29 cellular contexts compared by ENCODE assay signal in genomic region chr2:202382684-202383083, GRCh38.
"Had no signal": no experiment of that assay in that cellular context is flagged by ENCODE, and none has a peak within 500 bp of the region (broad histone marks: within the 10 kb centered on the region; RNA-seq: fewer than 3 reads in every experiment).

No MANE protein-coding gene starts in this region.

- H3K36me3 ChIP-seq: esophagus muscularis mucosa, gastroesophageal sphincter, prostate gland, right atrium auricular region, suprapubic skin, thyroid gland had no signal

- H3K4me3 Mint-ChIP-seq: naive thymus-derived CD8-positive, alpha-beta T cell; nephron progenitor cell; stimulated activated naive CD8-positive, alpha-beta T cell treated with anti-CD3 and anti-CD28 coated beads, Interleukin-15, amount 100 ng/mL, for 72 hours; type B pancreatic cell had no signal

- H3K4me2 ChIP-seq: hepatocyte, smooth muscle cell had no signal

- DNase-seq: dermis blood vessel endothelial cell; effector memory CD4-positive, alpha-beta T cell; foreskin keratinocyte; heart left ventricle; kidney; mesenchymal stem cell; naive thymus-derived CD8-positive, alpha-beta T cell; nephron progenitor cell; nucleus accumbens; stimulated activated CD4-positive, alpha-beta T cell treated with anti-CD3 and anti-CD28 coated beads, Interleukin-12 subunit alpha, Interleukin-12 subunit beta, amount 100 ng/mL, for 4 hours; stimulated activated CD4-positive, alpha-beta T cell treated with anti-CD3 and anti-CD28 coated beads, Interleukin-1b, Interleukin-23, amount 100 ng/mL, for 48 hours; stimulated activated CD4-positive, alpha-beta T cell treated with anti-CD3 and anti-CD28 coated beads, Interleukin-4, amount 100 ng/mL, for 1 hour; stimulated activated CD8-positive, alpha-beta memory T cell treated with anti-CD3 and anti-CD28 coated beads, Interleukin-4, amount 100 ng/mL, for 48 hours; stimulated activated naive CD4-positive, alpha-beta T cell; stimulated activated naive CD8-positive, alpha-beta T cell treated with anti-CD3 and anti-CD28 coated beads, Interleukin-15, amount 100 ng/mL, for 72 hours; thyroid gland had no signal

- H3K4me3 ChIP-seq: coronary artery, esophagus muscularis mucosa, gastroesophageal sphincter, heart left ventricle, hepatocyte, prostate gland, right atrium auricular region, smooth muscle cell, suprapubic skin, thyroid gland had no signal

- ATAC-seq: foreskin keratinocyte; gastroesophageal sphincter; heart left ventricle; left lobe of liver; naive thymus-derived CD8-positive, alpha-beta T cell; sciatic nerve; stimulated activated naive CD8-positive, alpha-beta T cell treated with anti-CD3 and anti-CD28 coated beads, Interleukin-15, amount 100 ng/mL, for 72 hours had no signal

- H3K27ac Mint-ChIP-seq: nephron progenitor cell; stimulated activated naive CD8-positive, alpha-beta T cell treated with anti-CD3 and anti-CD28 coated beads, Interleukin-15, amount 100 ng/mL, for 72 hours; type B pancreatic cell had no signal

- FAIRE-seq: endometrium, kidney had no signal

- H3K9me3 ChIP-seq: esophagus muscularis mucosa, gastroesophageal sphincter, heart left ventricle, prostate gland, right atrium auricular region, suprapubic skin, thyroid gland had no signal

- H3K9me3 Mint-ChIP-seq: naive thymus-derived CD8-positive, alpha-beta T cell; stimulated activated naive CD8-positive, alpha-beta T cell treated with anti-CD3 and anti-CD28 coated beads, Interleukin-15, amount 100 ng/mL, for 72 hours had no signal

- H3K27me3 Mint-ChIP-seq: naive thymus-derived CD8-positive, alpha-beta T cell; stimulated activated naive CD8-positive, alpha-beta T cell treated with anti-CD3 and anti-CD28 coated beads, Interleukin-15, amount 100 ng/mL, for 72 hours; type B pancreatic cell had no signal

- H2AFZ ChIP-seq: hepatocyte had no signal

- H3K27me3 ChIP-seq: esophagus muscularis mucosa, foreskin keratinocyte, gastroesophageal sphincter, heart left ventricle, hepatocyte, right atrium auricular region, suprapubic skin, thyroid gland had no signal

- H3K27ac ChIP-seq: epithelial cell of prostate, esophagus muscularis mucosa, foreskin keratinocyte, gastroesophageal sphincter, heart left ventricle, hepatocyte, prostate gland, suprapubic skin, thyroid gland had no signal

- H3K4me1 ChIP-seq: prostate gland had no signal
